In the genomic region with DNA sequence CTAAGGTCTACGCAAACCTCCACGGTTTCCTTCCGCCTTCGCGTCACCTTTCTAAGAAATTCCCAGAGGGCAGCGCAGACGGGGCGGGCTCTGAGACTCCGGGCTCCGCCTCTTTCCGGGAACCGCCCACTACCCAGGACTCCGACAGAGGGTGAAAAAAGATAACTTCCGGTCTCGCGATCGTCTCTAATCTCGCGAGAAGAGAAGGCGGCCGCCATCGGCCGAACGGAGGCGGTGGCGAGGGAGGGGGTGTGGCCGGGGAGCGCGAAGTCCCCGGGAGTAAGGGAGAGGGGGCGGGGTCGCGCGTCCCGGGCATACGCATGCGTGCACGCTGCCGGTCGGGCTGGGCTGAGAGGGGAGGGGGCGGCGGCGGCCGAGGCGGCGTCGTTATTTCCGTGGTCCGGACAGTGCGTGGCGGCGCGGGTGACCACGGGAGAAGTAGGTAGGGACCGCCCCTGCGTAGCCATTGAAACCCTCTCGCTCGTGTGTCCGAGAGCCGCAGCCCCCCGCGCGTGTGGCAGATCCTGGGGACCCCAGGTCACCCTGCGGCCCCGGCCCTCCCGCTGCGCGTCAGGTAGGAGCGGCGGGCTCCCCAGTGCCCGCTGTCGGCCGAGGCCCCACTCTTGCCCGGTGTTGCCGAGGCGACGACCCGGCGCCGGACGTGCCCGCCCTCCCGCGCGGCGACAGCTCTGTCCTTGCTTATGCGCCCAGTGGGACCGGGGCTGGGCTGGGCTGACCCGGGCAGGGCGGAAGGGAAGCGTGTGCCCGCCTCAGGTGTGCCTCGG, we compare ENCODE assay signal across 8 cellular contexts.
DNase-seq lines count a peak whose midpoint lies in the region; ATAC-seq lines count a peak whose summit lies in the region.

A gene (plus strand): TSS at position 315 of the 785 bp plus-strand sequence. CDS start 1,014 bp downstream, outside the sequence.

- ATAC-seq in GM19025 (IDR thresholded peaks at IDR 0.05; ENCODE audit: low read depth, unreplicated experiment) = peak; percentile 89
- peak; percentile 85 for ATAC-seq in HG03342 (IDR thresholded peaks at IDR 0.05; ENCODE audit: unreplicated experiment)
- ATAC-seq in central memory CD8-positive, alpha-beta T cell (replicated peaks; ENCODE audit: extremely low read depth, poor library complexity, severe bottlenecking) = peak; percentile 91

- DNase-seq in AG08396 (ENCODE audit: low spot score) = peak; percentile 99
- peak; percentile 93 to 97 for DNase-seq in NCI-H446 (lab: John Stamatoyannopoulos, UW)
- DNase-seq in activated CD4-positive, CD25-positive, alpha-beta regulatory T cell treated with anti-CD3 and anti-CD28 coated beads, Interleukin-2, amount 50 U/mL, for 16 hours (ENCODE audit: low read depth, low spot score) = peak; percentile 98
- DNase-seq in central memory CD8-positive, alpha-beta T cell (ENCODE audit: low spot score in 2 of 2) = peak; percentile 99
- peak; percentile 99 for DNase-seq in inferior parietal cortex (ENCODE audit: extremely low spot score)
- peak; percentile 99 for DNase-seq in stimulated activated CD4-positive, alpha-beta T cell treated with anti-CD3 and anti-CD28 coated beads, Interleukin-12 subunit alpha, Interleukin-12 subunit beta, amount 100 ng/mL, for 24 hours (ENCODE audit: low read depth in 2 of 2)

- peaks cover 6% of the 10 kb centered on the region for H3K4me1 Mint-ChIP-seq in central memory CD8-positive, alpha-beta T cell

- H3K4me3 Mint-ChIP-seq in central memory CD8-positive, alpha-beta T cell = peak within 1 kb of the TSS; percentile 83

- no peaks in the 10 kb centered on the region for H3K27me3 Mint-ChIP-seq in central memory CD8-positive, alpha-beta T cell

- H3K9me3 Mint-ChIP-seq in central memory CD8-positive, alpha-beta T cell = no peaks in the 10 kb centered on the region

- H3K27ac Mint-ChIP-seq in central memory CD8-positive, alpha-beta T cell (ENCODE audit: low read depth) = peak within 1 kb of the TSS; percentile 93

- peaks cover 14% of the 10 kb centered on the region for H3K36me3 Mint-ChIP-seq in central memory CD8-positive, alpha-beta T cell (ENCODE audit: insufficient read depth)

Comparison
In these comparisons a context has a peak if more than half of its experiments do, and no peak if none do; other contexts are left out.
1. Peak in every context shown above with its lines: DNase-seq and ATAC-seq.